ENCODE assay signal across 2 cellular contexts in genomic region chr20:24657211-24657610, GRCh38.
TF ChIP-seq lines count a peak whose summit lies in the region.

No MANE protein-coding gene starts in this region.

TF ChIP-seq in A549, 52 proteins besides CTCF, POLR2A, EP300 and RAD21:
- TF ChIP-seq, protein P1, sequence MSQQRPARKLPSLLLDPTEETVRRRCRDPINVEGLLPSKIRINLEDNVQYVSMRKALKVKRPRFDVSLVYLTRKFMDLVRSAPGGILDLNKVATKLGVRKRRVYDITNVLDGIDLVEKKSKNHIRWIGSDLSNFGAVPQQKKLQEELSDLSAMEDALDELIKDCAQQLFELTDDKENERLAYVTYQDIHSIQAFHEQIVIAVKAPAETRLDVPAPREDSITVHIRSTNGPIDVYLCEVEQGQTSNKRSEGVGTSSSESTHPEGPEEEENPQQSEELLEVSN (IDR thresholded peaks at IDR 0.05; ENCODE audit: borderline replicate concordance, low read depth) = no peak
- TF ChIP-seq CHD2 (IDR thresholded peaks at IDR 0.05; ENCODE audit: low read length, partially characterized antibody) (no peak), MAFK (IDR thresholded peaks at IDR 0.05; ENCODE audit: partially characterized antibody) (no peak), FOSL2 (IDR thresholded peaks at IDR 0.05) (no peak), FOSL2 (CRISPR knock-in tag; IDR thresholded peaks at IDR 0.05) (no peak), RCOR1 (IDR thresholded peaks at IDR 0.05; ENCODE audit: low read depth, low read length) (no peak), TFCP2L1 (CRISPR knock-in tag; IDR thresholded peaks at IDR 0.05) (no peak), ATOH8 (CRISPR knock-in tag; IDR thresholded peaks at IDR 0.05; ENCODE audit: low read depth) (no peak), HMGXB4 (CRISPR knock-in tag; IDR thresholded peaks at IDR 0.05; ENCODE audit: borderline replicate concordance) (no peak)

TF ChIP-seq in IMR-90, 13 proteins besides CTCF, POLR2A, EP300 and RAD21:
- no peak for TF ChIP-seq RFX5 (IDR thresholded peaks at IDR 0.05; ENCODE audit: low read depth, low read length)
- TF ChIP-seq MXI1 (IDR thresholded peaks at IDR 0.05; ENCODE audit: borderline replicate concordance, low read depth, low read length) = no peak
- no peak for TF ChIP-seq NFE2L2 (IDR thresholded peaks at IDR 0.05; ENCODE audit: low read depth, low read length)
- TF ChIP-seq MAZ (IDR thresholded peaks at IDR 0.05; ENCODE audit: borderline replicate concordance, low read depth, low read length) = no peak
- no peak for TF ChIP-seq FOS (IDR thresholded peaks at IDR 0.05; ENCODE audit: low read depth, low read length)
- TF ChIP-seq CEBPB (IDR thresholded peaks at IDR 0.05; ENCODE audit: low read depth, low read length) = no peak
- TF ChIP-seq CHD1 (IDR thresholded peaks at IDR 0.05; ENCODE audit: low read depth, low read length) = no peak
- no peak for TF ChIP-seq MAFK (IDR thresholded peaks at IDR 0.05; ENCODE audit: low read depth, low read length)
- no peak for TF ChIP-seq SMC3 (IDR thresholded peaks at IDR 0.05; ENCODE audit: low read depth, low read length)
- TF ChIP-seq ELK1 (IDR thresholded peaks at IDR 0.05; ENCODE audit: borderline replicate concordance, low read depth, low read length) = no peak
- no peak for TF ChIP-seq BHLHE40 (IDR thresholded peaks at IDR 0.05; ENCODE audit: low read depth, low read length)
- no peak for TF ChIP-seq RCOR1 (IDR thresholded peaks at IDR 0.05; ENCODE audit: insufficient replicate concordance, low read length)
- TF ChIP-seq USF2 (IDR thresholded peaks at IDR 0.05; ENCODE audit: low read depth, low read length) = no peak
TF ChIP-seq in IMR-90: peak in this region for 0.
